In the genomic region with DNA sequence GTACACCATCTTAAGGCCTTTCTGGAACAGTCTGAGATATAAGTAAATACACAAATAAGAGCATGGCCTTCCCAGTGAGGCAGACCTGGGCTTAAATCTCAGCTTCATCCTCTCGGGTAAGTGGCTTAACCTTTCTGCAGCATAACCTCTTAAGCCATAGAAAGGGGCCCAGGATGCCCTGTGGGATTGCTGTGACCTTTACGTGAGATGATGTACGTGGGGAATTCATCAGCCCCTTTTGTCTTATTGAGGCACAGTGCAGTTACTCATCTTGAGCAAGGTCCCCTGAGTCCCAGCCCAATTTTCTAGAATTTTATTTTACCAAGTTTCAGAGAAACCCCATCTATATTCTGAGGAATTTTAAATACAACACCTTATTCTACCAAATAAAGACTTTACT, we compare ENCODE assay signal across 21 cellular contexts.
"Had no signal": no experiment of that assay in that cellular context is flagged by ENCODE, and none has a peak within 500 bp of the region (broad histone marks: within the 10 kb centered on the region; RNA-seq: fewer than 3 reads in every experiment).

No MANE protein-coding gene starts in this region.

- DNase-seq: colonic mucosa; effector CD4-positive, alpha-beta T cell; endodermal cell; foreskin melanocyte; heart left ventricle; hippocampal formation; kidney glomerular epithelial cell; mesendoderm; naive B cell; occipital lobe; posterior cingulate gyrus; spleen; stimulated activated CD4-positive, alpha-beta T cell treated with anti-CD3 and anti-CD28 coated beads, Interleukin-15, amount 100 ng/mL, for 24 hours; stimulated activated CD4-positive, alpha-beta T cell treated with anti-CD3 and anti-CD28 coated beads, Interleukin-1b, Interleukin-23, amount 100 ng/mL, for 48 hours; stimulated activated CD4-positive, alpha-beta T cell treated with anti-CD3 and anti-CD28 coated beads, Interleukin-4, amount 100 ng/mL, for 24 hours; stimulated activated naive CD4-positive, alpha-beta T cell; tibial artery; upper lobe of right lung had no signal

- H3K4me1 ChIP-seq: spleen, suprapubic skin, upper lobe of right lung had no signal

- H3K4me3 ChIP-seq: colonic mucosa, heart left ventricle, spleen, suprapubic skin, tibial artery, upper lobe of right lung, vagina had no signal

- H3K27me3 ChIP-seq: colonic mucosa, heart left ventricle, spleen, suprapubic skin, tibial artery, upper lobe of right lung, vagina had no signal

- H3K27ac ChIP-seq: colonic mucosa, heart left ventricle, spleen, suprapubic skin, upper lobe of right lung, vagina had no signal

- ATAC-seq: heart left ventricle, sciatic nerve had no signal

- H3K36me3 ChIP-seq: colonic mucosa, heart left ventricle, spleen, suprapubic skin, tibial artery, upper lobe of right lung, vagina had no signal

- H3K9me3 ChIP-seq: colonic mucosa, heart left ventricle, spleen, suprapubic skin, tibial artery, upper lobe of right lung, vagina had no signal
